8 cellular contexts compared by ENCODE assay signal in the genomic region with DNA sequence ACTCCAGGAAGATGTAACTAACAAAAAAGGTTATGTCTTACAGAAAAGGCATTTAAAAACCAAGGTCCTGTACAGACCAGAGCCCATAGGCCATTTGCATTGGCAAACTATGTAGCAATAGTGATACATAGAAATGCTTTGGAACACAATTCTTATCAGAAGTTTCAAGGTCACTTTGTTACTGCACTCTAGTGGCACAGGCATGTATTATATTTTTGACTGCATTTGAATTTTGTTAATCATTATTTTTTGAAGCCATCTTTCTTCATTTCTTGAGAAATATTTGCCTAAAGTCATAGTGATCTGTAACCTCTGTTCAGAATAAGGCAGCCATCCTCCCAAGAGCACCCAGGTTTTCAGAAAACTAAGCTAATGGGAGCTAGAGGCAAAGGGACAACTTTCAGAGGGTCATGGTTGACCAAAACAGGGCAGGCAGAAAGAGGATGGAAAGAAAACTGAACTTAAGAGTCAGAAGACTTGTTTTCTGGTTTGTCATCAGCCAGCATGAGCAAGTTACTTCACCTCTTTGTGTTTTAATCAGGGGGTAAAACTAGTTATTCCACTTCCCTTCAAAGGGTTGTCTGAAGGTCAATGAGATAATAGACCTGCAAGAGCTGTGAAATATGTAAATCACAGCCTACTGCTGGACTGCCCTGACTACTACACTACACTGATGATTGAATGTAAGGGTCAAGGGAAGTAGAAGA. TPM values are rescaled to one million over a fixed set of nuclear protein-coding genes. Genes with fewer than 3 reads are reported as not detected.
A peak's percentile ranks its signal among the peaks of the same experiment; 100 is the strongest.
DNase-seq lines count a peak whose midpoint lies in the region; ATAC-seq and TF ChIP-seq lines count a peak whose summit lies in the region.

No MANE protein-coding gene starts in this region.

- no peak for ATAC-seq in GM18519 (IDR thresholded peaks at IDR 0.05; ENCODE audit: low FRiP score, unreplicated experiment)
- no peak for ATAC-seq in HG02981 (IDR thresholded peaks at IDR 0.05; ENCODE audit: unreplicated experiment)
- ATAC-seq in activated T-helper 17 cell treated with anti-CD3 and anti-CD28 coated beads, Interleukin-2, amount 50 U/mL, for 72 hours (replicated peaks) = no peak

- H3K4me3 ChIP-seq in fibroblast of villous mesenchyme (ENCODE audit: low read depth, low read length) = no peak overlapping the region

- DNase-seq in OCI-M1 (lab: John Stamatoyannopoulos, UW) = peak; percentile 84
- peak; percentile 44 for DNase-seq in fibroblast of villous mesenchyme (ENCODE audit: low read depth)
- DNase-seq in renal cortical epithelial cell (ENCODE audit: low read depth) = peak; percentile 70
- DNase-seq in activated T-helper 1 cell treated with anti-CD3 and anti-CD28 coated beads, Interleukin-12 subunit alpha, Interleukin-12 subunit beta, Interleukin-2, Interleukin-4 antibody, amounts not matched to agents 30 ng/mL and 10 ng/mL and 1 ng/mL, durations not matched to agents 14 hours and 24 hours and 36 hours (ENCODE audit: low spot score) = no peak

- no peak overlapping the region for H3K4me3 Mint-ChIP-seq in activated T-helper 1 cell treated with anti-CD3 and anti-CD28 coated beads, Interleukin-12 subunit alpha, Interleukin-12 subunit beta, Interleukin-2, Interleukin-4 antibody, amounts not matched to agents 30 ng/mL and 10 ng/mL and 1 ng/mL, durations not matched to agents 14 hours and 24 hours and 36 hours
- H3K4me3 Mint-ChIP-seq in activated T-helper 17 cell treated with anti-CD3 and anti-CD28 coated beads, Interleukin-2, amount 50 U/mL, for 72 hours = no peak overlapping the region

- peaks cover 2% of the 10 kb centered on the region for H3K27me3 Mint-ChIP-seq in activated T-helper 1 cell treated with anti-CD3 and anti-CD28 coated beads, Interleukin-12 subunit alpha, Interleukin-12 subunit beta, Interleukin-2, Interleukin-4 antibody, amounts not matched to agents 30 ng/mL and 10 ng/mL and 1 ng/mL, durations not matched to agents 14 hours and 24 hours and 36 hours (ENCODE audit: insufficient read depth)
- H3K27me3 Mint-ChIP-seq in activated T-helper 17 cell treated with anti-CD3 and anti-CD28 coated beads, Interleukin-2, amount 50 U/mL, for 72 hours = peaks cover 8% of the 10 kb centered on the region

- H3K9me3 Mint-ChIP-seq in activated T-helper 1 cell treated with anti-CD3 and anti-CD28 coated beads, Interleukin-12 subunit alpha, Interleukin-12 subunit beta, Interleukin-2, Interleukin-4 antibody, amounts not matched to agents 30 ng/mL and 10 ng/mL and 1 ng/mL, durations not matched to agents 14 hours and 24 hours and 36 hours = no peaks in the 10 kb centered on the region
- no peaks in the 10 kb centered on the region for H3K9me3 Mint-ChIP-seq in activated T-helper 17 cell treated with anti-CD3 and anti-CD28 coated beads, Interleukin-2, amount 50 U/mL, for 72 hours

- H3K4me1 Mint-ChIP-seq in activated T-helper 1 cell treated with anti-CD3 and anti-CD28 coated beads, Interleukin-12 subunit alpha, Interleukin-12 subunit beta, Interleukin-2, Interleukin-4 antibody, amounts not matched to agents 30 ng/mL and 10 ng/mL and 1 ng/mL, durations not matched to agents 14 hours and 24 hours and 36 hours (ENCODE audit: low read depth) = peaks cover 11% of the 10 kb centered on the region
- H3K4me1 Mint-ChIP-seq in activated T-helper 17 cell treated with anti-CD3 and anti-CD28 coated beads, Interleukin-2, amount 50 U/mL, for 72 hours = no peaks in the 10 kb centered on the region

- TF ChIP-seq CTCF in GM12872 (IDR thresholded peaks at IDR 0.05; ENCODE audit: insufficient read depth, low read depth, low read length) = peak; percentile 23; the same call in 1 of the 3 replicates
- peak; percentile 32 for TF ChIP-seq CTCF in fibroblast of villous mesenchyme (IDR thresholded peaks at IDR 0.05; ENCODE audit: insufficient read depth, low read depth, low read length)

- intact Hi-C loops in activated T-helper 1 cell treated with anti-CD3 and anti-CD28 coated beads, Interleukin-12 subunit alpha, Interleukin-12 subunit beta, Interleukin-2, Interleukin-4 antibody, amounts not matched to agents 30 ng/mL and 10 ng/mL and 1 ng/mL, durations not matched to agents 14 hours and 24 hours and 36 hours (cut with micrococcal nuclease) = loop anchor here (1.0 to 5.0 kb wide), 2 partner anchors 71 to 176 kb away; a partner anchor contains a TSS

- H3K36me3 Mint-ChIP-seq in activated T-helper 1 cell treated with anti-CD3 and anti-CD28 coated beads, Interleukin-12 subunit alpha, Interleukin-12 subunit beta, Interleukin-2, Interleukin-4 antibody, amounts not matched to agents 30 ng/mL and 10 ng/mL and 1 ng/mL, durations not matched to agents 14 hours and 24 hours and 36 hours (ENCODE audit: low read depth) = no peaks in the 10 kb centered on the region
- H3K36me3 Mint-ChIP-seq in activated T-helper 17 cell treated with anti-CD3 and anti-CD28 coated beads, Interleukin-2, amount 50 U/mL, for 72 hours (ENCODE audit: low read depth) = no peaks in the 10 kb centered on the region

- no peak overlapping the region for H3K27ac Mint-ChIP-seq in activated T-helper 1 cell treated with anti-CD3 and anti-CD28 coated beads, Interleukin-12 subunit alpha, Interleukin-12 subunit beta, Interleukin-2, Interleukin-4 antibody, amounts not matched to agents 30 ng/mL and 10 ng/mL and 1 ng/mL, durations not matched to agents 14 hours and 24 hours and 36 hours
- no peak overlapping the region for H3K27ac Mint-ChIP-seq in activated T-helper 17 cell treated with anti-CD3 and anti-CD28 coated beads, Interleukin-2, amount 50 U/mL, for 72 hours

RNA-seq across cellular contexts. Expression of a gene that starts 41.5 kb away (rescaled TPM):
- under 0.01 TPM in 1 of 2 replicates, not detected in the other for total RNA-seq in fibroblast of villous mesenchyme
- 0.69 and 1.2 TPM in 2 replicates for total RNA-seq in renal cortical epithelial cell
- not detected in 2 replicates for total RNA-seq in activated T-helper 1 cell treated with anti-CD3 and anti-CD28 coated beads, Interleukin-12 subunit alpha, Interleukin-12 subunit beta, Interleukin-2, Interleukin-4 antibody, amounts not matched to agents 30 ng/mL and 10 ng/mL and 1 ng/mL, durations not matched to agents 14 hours and 24 hours and 36 hours
- not detected for total RNA-seq in activated T-helper 17 cell treated with anti-CD3 and anti-CD28 coated beads, Interleukin-2, amount 50 U/mL, for 72 hours
